10 cellular contexts compared by ENCODE assay signal in the genomic region with DNA sequence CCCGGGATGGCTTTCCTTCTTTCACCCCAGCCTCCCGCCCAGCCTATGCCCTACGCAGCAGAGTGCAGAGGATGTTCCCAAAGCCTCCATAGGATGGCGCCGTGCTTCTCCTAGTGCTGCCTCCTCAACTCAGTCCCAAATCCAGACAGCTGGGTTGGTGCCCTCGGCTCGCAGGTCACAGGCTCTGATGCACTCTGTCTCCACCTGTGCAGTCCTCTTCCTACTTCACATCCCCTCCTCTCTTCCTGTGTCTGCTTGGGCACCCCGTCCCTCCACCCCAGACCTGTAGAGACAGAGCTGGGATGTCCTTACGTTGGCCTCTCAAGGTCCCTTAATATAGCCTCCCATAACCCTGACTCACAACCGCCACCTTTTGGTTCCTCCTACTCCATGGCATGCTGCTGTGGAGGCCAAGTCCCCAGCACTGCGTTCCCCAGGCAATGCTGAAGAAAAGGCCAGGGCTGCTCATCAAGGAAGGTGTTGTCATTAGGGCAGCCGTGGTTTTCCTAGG.
DNase-seq lines count a peak whose midpoint lies in the region; ATAC-seq and TF ChIP-seq lines count a peak whose summit lies in the region.
"Had no signal": no experiment of that assay in that cellular context is flagged by ENCODE, and none has a peak within 500 bp of the region (broad histone marks: within the 10 kb centered on the region; RNA-seq: fewer than 3 reads in every experiment).

No MANE protein-coding gene starts in this region.

- TF ChIP-seq POLR2A in right lobe of liver (IDR thresholded peaks at IDR 0.05) = no peak

- intact Hi-C loops in right lobe of liver (cut with DNase I) = no loop called here

- DNase-seq in NCI-H82 (lab: John Stamatoyannopoulos, UW) (peak; percentile 42), NCI-H82 treated with DMSO at 0.1 percent for 48 hours (lab: John Stamatoyannopoulos, UW; ENCODE audit: unreplicated experiment) (no peak), NCI-H1694 treated with DMSO at 0.1 percent for 48 hours (lab: John Stamatoyannopoulos, UW) (peak; percentile 57), right lobe of liver (peak in 2 of 3 donors; percentile 53 to 63), inferior parietal cortex (ENCODE audit: extremely low spot score) (no peak), dedifferentiated amniotic fluid mesenchymal stem cell (ENCODE audit: extremely low spot score) (no peak), NCI-H2107 treated with DMSO at 0.1 percent for 48 hours (lab: John Stamatoyannopoulos, UW; ENCODE audit: unreplicated experiment) (no peak)

- 20% methylated on average over 4 of the region's 12 CpGs for WGBS in right lobe of liver (ENCODE audit: insufficient coverage, low coverage, low lambda C conversion rate, missing lambda C conversion rate)

- H3K27ac Mint-ChIP-seq in activated naive CD8-positive, alpha-beta T cell = peak overlapping the region; percentile 24

- no peaks in the 10 kb centered on the region for H3K36me3 Mint-ChIP-seq in activated naive CD8-positive, alpha-beta T cell

- peak; percentile 40 to 58 (median 52) for TF ChIP-seq CTCF in right lobe of liver (IDR thresholded peaks at IDR 0.05)

- peaks cover 0 to 7% (median 0%) of the 10 kb centered on the region in 4 donors for H3K4me1 ChIP-seq in right lobe of liver
- H3K4me1 ChIP-seq: SJSA1, vagina had no signal

- peaks cover 16% of the 10 kb centered on the region for H3K4me1 Mint-ChIP-seq in activated naive CD8-positive, alpha-beta T cell (ENCODE audit: low read depth)

- H3K9me3 Mint-ChIP-seq in activated naive CD8-positive, alpha-beta T cell (ENCODE audit: low read depth) = no peaks in the 10 kb centered on the region

- ATAC-seq in right lobe of liver = peak; percentile 79 to 86 (median 85)

- H3K27ac ChIP-seq in right lobe of liver = no peak overlapping the region
- H3K27ac ChIP-seq: SJSA1, vagina had no signal

- no peaks in the 10 kb centered on the region for H3K27me3 ChIP-seq in right lobe of liver
- H3K27me3 ChIP-seq: SJSA1, vagina had no signal

- H3K27me3 Mint-ChIP-seq in activated naive CD8-positive, alpha-beta T cell = peaks cover 9% of the 10 kb centered on the region

- no peak overlapping the region for H3K4me3 Mint-ChIP-seq in activated naive CD8-positive, alpha-beta T cell

- no peaks in the 10 kb centered on the region for H3K9me3 ChIP-seq in right lobe of liver
- H3K9me3 ChIP-seq: SJSA1, vagina had no signal

- H3K36me3 ChIP-seq in right lobe of liver = no peaks in the 10 kb centered on the region
- H3K36me3 ChIP-seq: SJSA1, vagina had no signal

- H3K4me3 ChIP-seq in right lobe of liver = no peak overlapping the region
- H3K4me3 ChIP-seq: SJSA1, vagina had no signal

Comparison
In these comparisons a context has a peak if more than half of its experiments do, and no peak if none do; other contexts are left out.
1. DNase-seq: peak in NCI-H82 (single experiment), NCI-H1694 treated with DMSO at 0.1 percent for 48 hours (single experiment) and right lobe of liver (2 of 3); none in NCI-H82 treated with DMSO at 0.1 percent for 48 hours (single experiment), inferior parietal cortex (single experiment), dedifferentiated amniotic fluid mesenchymal stem cell (single experiment) and NCI-H2107 treated with DMSO at 0.1 percent for 48 hours (single experiment).